8 cellular contexts compared by ENCODE assay signal in genomic region chr4:39976945-39977488, GRCh38. TPM values are rescaled to one million over a fixed set of nuclear protein-coding genes. Genes with fewer than 3 reads are reported as not detected.
DNase-seq lines count a peak whose midpoint lies in the region; ATAC-seq, FAIRE-seq and TF ChIP-seq lines count a peak whose summit lies in the region.

No MANE protein-coding gene starts in this region.

- TF ChIP-seq POLR2A in heart left ventricle (IDR thresholded peaks at IDR 0.05), result no peak

- H3K27ac ChIP-seq in RWPE1 (peak overlapping the region; percentile 92), heart left ventricle (peak overlapping the region; percentile 83 to 97 (median 92))

- H3K36me3 ChIP-seq in heart left ventricle, result peaks cover 0 to 33% (median 29%) of the 10 kb centered on the region in 9 donors

- WGBS in heart left ventricle, 4 donors, result 0 to 2% (median 1%) methylated on average over 10 to 54 of the region's 54 CpGs

- POLR2A ChIA-PET in RWPE1 (lab: Yijun Ruan, JAX; ENCODE audit: low non-redundant PET), result no interaction called here

- H3K9me3 Mint-ChIP-seq in activated naive CD4-positive, alpha-beta T cell treated with anti-CD3 and anti-CD28 coated beads, Interleukin-2, amount 50 U/mL, for 72 hours, result no peaks in the 10 kb centered on the region

- no peak for TF ChIP-seq CTCF in RWPE1 (conservative IDR thresholded peaks at IDR 0.05; ENCODE audit: low read depth)
- TF ChIP-seq CTCF in heart left ventricle (IDR thresholded peaks at IDR 0.05), result no peak

- intact Hi-C loops in heart left ventricle (cut with DNase I) (loop anchor here (1.0 to 10.0 kb wide), 19 partner anchors 72 to 518 kb away; partner anchors contain the start of genes UGDH (in 6 of the 10), N4BP2 (in 5 of the 10), SMIM14 (in 4 of the 10) and LIAS (in 2 of the 10)), posterior cingulate gyrus (cut with DNase I) (loop anchor here (1.0 to 5.0 kb wide), 5 partner anchors 80 to 508 kb away; partner anchors contain the start of genes N4BP2, SMIM14, UBE2K and UGDH)

- CTCF ChIA-PET in RWPE1 (lab: Yijun Ruan, JAX), result interaction anchor here (0.6 to 0.7 kb wide), 4 partner anchors 9 to 92 kb away, joined by 3 to 4 read pairs (median 4); no protein-coding TSS in a partner anchor

- FAIRE-seq in urothelium cell line (lab: Jason Lieb, UNC), result no peak

- peaks cover 15 to 33% of the 10 kb centered on the region in 2 donors for H3K36me3 Mint-ChIP-seq in activated naive CD4-positive, alpha-beta T cell treated with anti-CD3 and anti-CD28 coated beads, Interleukin-2, amount 50 U/mL, for 72 hours

- peaks cover 0 to 39% (median 15%) of the 10 kb centered on the region in 12 donors for H3K4me1 ChIP-seq in heart left ventricle

- peak; percentile 43 for DNase-seq in SKM-1 treated with dmso at 0.1 percent for 144 hours (lab: John Stamatoyannopoulos, UW; ENCODE audit: unreplicated experiment)
- DNase-seq in SKM-1 (lab: John Stamatoyannopoulos, UW; ENCODE audit: unreplicated experiment), result no peak
- DNase-seq in RWPE1 (ENCODE audit: low spot score), result peak; percentile 17
- DNase-seq in activated naive CD4-positive, alpha-beta T cell treated with anti-CD3 and anti-CD28 coated beads, Interleukin-2, amount 50 U/mL, for 72 hours (ENCODE audit: low spot score in 2 of 2), result peak; percentile 42 to 75
- DNase-seq in heart left ventricle, result peak in 1 of 5 donors; percentile 43
- peak in 6 of 10 donors; percentile 16 to 91 (median 27) for DNase-seq in posterior cingulate gyrus
- DNase-seq in urothelium cell line (ENCODE audit: low spot score), result peak; percentile 61

- H3K9me3 ChIP-seq in heart left ventricle, result no peaks in the 10 kb centered on the region

- peak overlapping the region; percentile 93 to 96 for H3K27ac Mint-ChIP-seq in activated naive CD4-positive, alpha-beta T cell treated with anti-CD3 and anti-CD28 coated beads, Interleukin-2, amount 50 U/mL, for 72 hours

- H3K27me3 ChIP-seq in heart left ventricle, result no peaks in the 10 kb centered on the region

- H3K4me3 ChIP-seq in heart left ventricle, result peak overlapping the region; percentile 69 to 100 (median 91)

- ATAC-seq in HG03097 (IDR thresholded peaks at IDR 0.05; ENCODE audit: low FRiP score, unreplicated experiment), result peak; percentile 18
- peak; percentile 30 to 42 for ATAC-seq in activated naive CD4-positive, alpha-beta T cell treated with anti-CD3 and anti-CD28 coated beads, Interleukin-2, amount 50 U/mL, for 72 hours
- ATAC-seq in heart left ventricle, result peak in 3 of 4 donors; percentile 27 to 52 (median 51)

RNA-seq across cellular contexts. Expression of gene PDS5A, which starts 0.7 kb away (rescaled TPM):
- 100 to 1,000 TPM in 1 of 2 donors, 10 to 100 TPM in 1; 95.7 to 105 TPM for total RNA-seq in activated naive CD4-positive, alpha-beta T cell treated with anti-CD3 and anti-CD28 coated beads, Interleukin-2, amount 50 U/mL, for 72 hours
- total RNA-seq in heart left ventricle, result 10 to 100 TPM; 23.0 to 41.6 (median 30.7) TPM
- 10 to 100 TPM; 10.9 to 23.7 TPM for polyA plus RNA-seq in heart left ventricle
